10 cellular contexts compared by ENCODE assay signal in genomic region chr1:158471920-158472319, GRCh38. TPM values are rescaled to one million over a fixed set of nuclear protein-coding genes. Genes with fewer than 3 reads are reported as not detected.
"Had no signal": no experiment of that assay in that cellular context is flagged by ENCODE, and none has a peak within 500 bp of the region (broad histone marks: within the 10 kb centered on the region; RNA-seq: fewer than 3 reads in every experiment).

Gene OR10R2, plus strand, starts transcription at chr1:158472220. Its CDS starts 106 bp downstream, at chr1:158472326.

- H3K27ac Mint-ChIP-seq: HFFc6 had no signal

- DNase-seq: GOT3, H7, HFFc6, IMR-90, KG1 had no signal

- ATAC-seq: HCT116, K562 had no signal

- H3K4me3 ChIP-seq: HAP-1, K562 had no signal

- H3K9me3 ChIP-seq: HAP-1 had no signal

- H3K4me1 ChIP-seq: HAP-1 had no signal

- H3K36me3 ChIP-seq: HAP-1 had no signal

- H3K4me3 Mint-ChIP-seq: HFFc6 had no signal

RNA-seq across cellular contexts. Expression of gene OR10R2, which starts in this region (rescaled TPM):
- total RNA-seq: H4, H7, HFFc6, HT-29, IMR-90, K562 had no signal
- polyA plus RNA-seq: IMR-90, K562 had no signal
